17 cellular contexts compared by ENCODE assay signal in genomic region chr3:71399478-71399877, GRCh38.
DNase-seq lines count a peak whose midpoint lies in the region; ATAC-seq lines count a peak whose summit lies in the region.
"Had no signal": no experiment of that assay in that cellular context is flagged by ENCODE, and none has a peak within 500 bp of the region (broad histone marks: within the 10 kb centered on the region; RNA-seq: fewer than 3 reads in every experiment).

No MANE protein-coding gene starts in this region.

- H3K4me3 Mint-ChIP-seq in activated naive CD4-positive, alpha-beta T cell treated with anti-CD3 and anti-CD28 coated beads for 36 hours, result no peak overlapping the region
- no peak overlapping the region for H3K4me3 Mint-ChIP-seq in T-helper 17 cell
- H3K4me3 Mint-ChIP-seq in stimulated activated naive CD8-positive, alpha-beta T cell treated with anti-CD3 and anti-CD28 coated beads, Interleukin-15, amount 100 ng/mL, for 72 hours, result peak overlapping the region; percentile 76 to 88
- H3K4me3 Mint-ChIP-seq: GM23338 had no signal

- ATAC-seq in T-helper 17 cell (no peak), left lobe of liver (peak; percentile 50)
- ATAC-seq in stimulated activated naive CD8-positive, alpha-beta T cell treated with anti-CD3 and anti-CD28 coated beads, Interleukin-15, amount 100 ng/mL, for 72 hours, result peak; percentile 25
- ATAC-seq: GM23338, PC-3 had no signal

- no peaks in the 10 kb centered on the region for H3K27me3 Mint-ChIP-seq in activated naive CD4-positive, alpha-beta T cell treated with anti-CD3 and anti-CD28 coated beads for 36 hours (ENCODE audit: low read depth)
- no peaks in the 10 kb centered on the region for H3K27me3 Mint-ChIP-seq in T-helper 17 cell
- H3K27me3 Mint-ChIP-seq in stimulated activated naive CD8-positive, alpha-beta T cell treated with anti-CD3 and anti-CD28 coated beads, Interleukin-15, amount 100 ng/mL, for 72 hours, result no peaks in the 10 kb centered on the region

- H3K4me1 Mint-ChIP-seq in activated naive CD4-positive, alpha-beta T cell treated with anti-CD3 and anti-CD28 coated beads for 36 hours (ENCODE audit: low read depth), result peaks cover 83% of the 10 kb centered on the region
- peaks cover 49% of the 10 kb centered on the region for H3K4me1 Mint-ChIP-seq in T-helper 17 cell
- H3K4me1 Mint-ChIP-seq in stimulated activated naive CD8-positive, alpha-beta T cell treated with anti-CD3 and anti-CD28 coated beads, Interleukin-15, amount 100 ng/mL, for 72 hours, result peaks cover 96% of the 10 kb centered on the region

- CTCF ChIA-PET in activated naive CD4-positive, alpha-beta T cell treated with anti-CD3 and anti-CD28 coated beads for 36 hours (lab: Charles Lee), result interaction anchor here (1.5 to 2.2 kb wide), 3 partner anchors 10 to 31 kb away, joined by 3 to 12 read pairs (median 9); no protein-coding TSS in a partner anchor

- no peaks in the 10 kb centered on the region for H3K9me3 ChIP-seq in T-helper 17 cell (ENCODE audit: control insufficient read depth, low read length, poor library complexity, severe bottlenecking)
- H3K9me3 ChIP-seq: SJCRH30 had no signal

- peaks cover 3% of the 10 kb centered on the region for H3K36me3 Mint-ChIP-seq in activated naive CD4-positive, alpha-beta T cell treated with anti-CD3 and anti-CD28 coated beads for 36 hours (ENCODE audit: low read depth)
- peaks cover 8% of the 10 kb centered on the region for H3K36me3 Mint-ChIP-seq in T-helper 17 cell (ENCODE audit: low read depth)

- peak overlapping the region; percentile 37 for H3K27ac Mint-ChIP-seq in activated naive CD4-positive, alpha-beta T cell treated with anti-CD3 and anti-CD28 coated beads for 36 hours
- H3K27ac Mint-ChIP-seq in T-helper 17 cell, result peak overlapping the region; percentile 94
- peak overlapping the region; percentile 69 to 93 for H3K27ac Mint-ChIP-seq in stimulated activated naive CD8-positive, alpha-beta T cell treated with anti-CD3 and anti-CD28 coated beads, Interleukin-15, amount 100 ng/mL, for 72 hours
- H3K27ac Mint-ChIP-seq: GM23338 had no signal

- intact Hi-C loops in activated naive CD4-positive, alpha-beta T cell treated with anti-CD3 and anti-CD28 coated beads for 36 hours (cut with micrococcal nuclease), result loop anchor here (2.0 kb wide), 2 partner anchors 15 to 183 kb away; partner anchors contain the start of gene FOXP1

- H3K9me3 Mint-ChIP-seq in activated naive CD4-positive, alpha-beta T cell treated with anti-CD3 and anti-CD28 coated beads for 36 hours, result no peaks in the 10 kb centered on the region
- no peaks in the 10 kb centered on the region for H3K9me3 Mint-ChIP-seq in stimulated activated naive CD8-positive, alpha-beta T cell treated with anti-CD3 and anti-CD28 coated beads, Interleukin-15, amount 100 ng/mL, for 72 hours
- H3K9me3 Mint-ChIP-seq: GM23338 had no signal

- DNase-seq in activated naive CD4-positive, alpha-beta T cell treated with anti-CD3 and anti-CD28 coated beads for 36 hours, result no peak
- DNase-seq in activated naive CD4-positive, alpha-beta T cell treated with Interleukin-2 at 50 U/mL for 16 hours, result no peak
- DNase-seq in T-helper 17 cell (no peak), left lobe of liver (ENCODE audit: low spot score) (no peak), SHP77 treated with DMSO at 0.1 percent for 48 hours (lab: John Stamatoyannopoulos, UW) (no peak), amniotic stem cell (lab: John Stamatoyannopoulos, UW) (no peak), NAMALWA (ENCODE audit: low spot score) (no peak)
- no peak for DNase-seq in stimulated activated naive CD8-positive, alpha-beta T cell treated with anti-CD3 and anti-CD28 coated beads, Interleukin-15, amount 100 ng/mL, for 72 hours
- DNase-seq: C1 segment of cervical spinal cord, DMS53, NCI-H1092 treated with DMSO at 0.1 percent for 48 hours, NCI-H2081 treated with DMSO at 0.1 percent for 48 hours, NCI-H510A, NCI-H82, PC-3, SJCRH30 had no signal

Comparison
In these comparisons a context has a peak if more than half of its experiments do, and no peak if none do; other contexts are left out.
1. H3K27ac Mint-ChIP-seq: peak in every context shown above with its lines; median percentile 94 in T-helper 17 cell; 81 in stimulated activated naive CD8-positive, alpha-beta T cell treated with anti-CD3 and anti-CD28 coated beads, Interleukin-15, amount 100 ng/mL, for 72 hours; 37 in activated naive CD4-positive, alpha-beta T cell treated with anti-CD3 and anti-CD28 coated beads for 36 hours.
2. H3K4me3 Mint-ChIP-seq: peak in stimulated activated naive CD8-positive, alpha-beta T cell treated with anti-CD3 and anti-CD28 coated beads, Interleukin-15, amount 100 ng/mL, for 72 hours (2 of 2); none in activated naive CD4-positive, alpha-beta T cell treated with anti-CD3 and anti-CD28 coated beads for 36 hours (single experiment) and T-helper 17 cell (single experiment).